ENCODE assay signal across 10 cellular contexts in the genomic region with DNA sequence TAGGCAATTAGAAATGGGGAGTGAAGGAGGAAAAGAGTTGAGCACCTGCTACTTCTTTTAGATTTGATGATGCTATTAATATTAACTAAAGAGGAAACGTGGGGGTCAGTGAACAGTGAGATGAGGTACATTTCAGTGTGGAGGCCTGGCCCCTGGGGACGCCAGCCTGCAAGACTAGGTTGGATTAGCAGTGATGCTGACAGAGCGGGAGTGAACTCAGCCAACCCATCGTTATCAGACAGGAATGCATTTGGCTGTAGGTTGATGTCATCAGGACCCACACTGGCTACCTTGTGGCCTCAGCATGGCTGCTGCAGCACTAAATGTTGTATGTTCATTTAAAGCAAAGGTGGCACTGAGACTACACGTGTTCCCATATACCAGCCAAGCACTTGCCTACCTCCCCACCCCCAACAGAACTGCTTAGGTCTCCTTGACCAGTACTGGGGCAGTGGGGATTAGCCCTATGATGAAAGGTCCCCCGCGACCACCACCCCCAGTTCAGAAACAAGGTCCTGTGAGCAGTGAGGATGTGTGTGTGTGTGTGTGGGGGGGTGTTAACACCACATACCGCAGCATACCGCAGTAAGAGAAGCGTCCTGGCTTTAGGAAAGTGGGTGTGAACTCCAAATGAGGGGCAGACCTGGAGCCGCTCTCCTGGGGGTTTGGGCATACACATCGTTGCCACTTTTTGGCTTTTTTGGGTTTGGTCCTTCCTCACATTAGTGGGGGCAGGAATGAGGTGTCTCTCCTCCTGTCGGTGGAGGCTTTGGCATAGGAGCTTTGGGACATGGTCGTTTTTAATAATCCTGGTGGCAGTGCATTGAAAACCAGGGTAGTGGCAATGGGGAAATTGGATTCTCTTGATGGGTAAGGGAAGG. TPM values are rescaled to one million over a fixed set of nuclear protein-coding genes. Genes with fewer than 3 reads are reported as not detected.
DNase-seq lines count a peak whose midpoint lies in the region; ATAC-seq lines count a peak whose summit lies in the region.
"Had no signal": no experiment of that assay in that cellular context is flagged by ENCODE, and none has a peak within 500 bp of the region (broad histone marks: within the 10 kb centered on the region; RNA-seq: fewer than 3 reads in every experiment).

No MANE protein-coding gene starts in this region.

- H3K4me1 Mint-ChIP-seq in effector memory CD8-positive, alpha-beta T cell (ENCODE audit: low read depth in 2 of 2), result peaks cover 60 to 74% of the 10 kb centered on the region in 2 donors

- in situ Hi-C loops in ACHN (cut with HindIII; ENCODE audit: low pct_ligation_motif_present, low pct_unique_long_range_greater_than_20kb, low sequenced_read_pairs), result no loop called here

- ATAC-seq in GM18861 (IDR thresholded peaks at IDR 0.05; ENCODE audit: unreplicated experiment) (peak; percentile 48), HG03571 (IDR thresholded peaks at IDR 0.05; ENCODE audit: unreplicated experiment) (peak; percentile 52), GM18867 (IDR thresholded peaks at IDR 0.05; ENCODE audit: unreplicated experiment) (no peak)
- ATAC-seq in effector memory CD8-positive, alpha-beta T cell (replicated peaks), result peak; percentile 51

- H3K4me3 Mint-ChIP-seq in effector memory CD8-positive, alpha-beta T cell, result peak overlapping the region; percentile 45 to 56

- DNase-seq in ACHN, result peak; percentile 10
- DNase-seq in effector memory CD8-positive, alpha-beta T cell, result no peak
- DNase-seq in GM19240 (ENCODE audit: insufficient read length, low spot score), result no peak
- DNase-seq in mucosa of gallbladder (ENCODE audit: low spot score), result no peak
- DNase-seq in NCI-H446 treated with DMSO at 0.1 percent for 48 hours (lab: John Stamatoyannopoulos, UW), result no peak
- DNase-seq: GOT3, trophoblast cell had no signal

- H3K27me3 Mint-ChIP-seq in effector memory CD8-positive, alpha-beta T cell, result no peaks in the 10 kb centered on the region

- H3K36me3 Mint-ChIP-seq in effector memory CD8-positive, alpha-beta T cell (ENCODE audit: insufficient read depth), result peaks cover 10% of the 10 kb centered on the region

- no peaks in the 10 kb centered on the region for H3K9me3 Mint-ChIP-seq in effector memory CD8-positive, alpha-beta T cell

- peak overlapping the region; percentile 5 to 64 for H3K27ac Mint-ChIP-seq in effector memory CD8-positive, alpha-beta T cell

RNA-seq across cellular contexts. Expression of gene DGKD, which starts 26.1 kb away (rescaled TPM):
- 24.3 TPM for total RNA-seq in mucosa of gallbladder
